ENCODE assay signal across 32 cellular contexts in the genomic region with DNA sequence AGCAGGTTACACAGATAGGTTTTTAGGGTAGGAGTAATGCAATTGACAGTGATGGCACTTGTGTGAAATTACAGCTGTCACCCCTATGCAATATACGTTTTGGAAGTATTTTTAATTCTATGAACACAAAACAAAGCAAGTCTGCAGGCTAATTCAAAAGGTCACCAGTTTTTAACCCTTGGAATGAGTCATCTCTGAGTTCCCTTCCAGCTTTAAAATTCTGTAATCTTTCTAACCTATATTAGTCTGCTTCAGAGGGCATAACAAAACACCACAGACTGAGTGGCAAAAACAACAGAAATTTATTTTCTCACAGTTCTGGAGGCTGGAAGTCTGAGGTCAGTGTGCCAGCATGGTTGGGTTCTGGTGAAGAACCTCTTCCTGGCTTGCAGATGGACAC.
DNase-seq lines count a peak whose midpoint lies in the region; ATAC-seq and TF ChIP-seq lines count a peak whose summit lies in the region.
"Had no signal": no experiment of that assay in that cellular context is flagged by ENCODE, and none has a peak within 500 bp of the region (broad histone marks: within the 10 kb centered on the region; RNA-seq: fewer than 3 reads in every experiment).

No MANE protein-coding gene starts in this region.

- H4K5ac ChIP-seq in mesendoderm (ENCODE audit: low read length): no peak overlapping the region

- no peak overlapping the region for H3K4me3 Mint-ChIP-seq in MCF 10A (ENCODE audit: unreplicated experiment)
- H3K4me3 Mint-ChIP-seq: activated naive CD8-positive, alpha-beta T cell treated with anti-CD3 and anti-CD28 coated beads for 36 hours; CD4-positive, CD25-positive, alpha-beta regulatory T cell; endodermal cell; nephron progenitor cell; T-cell had no signal

- no peak overlapping the region for H3K4ac ChIP-seq in mesendoderm (ENCODE audit: low read depth, low read length)

- H3K79me2 ChIP-seq in mesendoderm (ENCODE audit: control insufficient read depth, insufficient read depth, low read length): no peaks in the 10 kb centered on the region
- H3K79me2 ChIP-seq: hepatocyte had no signal

- no peak overlapping the region for H2BK5ac ChIP-seq in mesendoderm (ENCODE audit: low read length)

- H3K18ac ChIP-seq in mesendoderm (ENCODE audit: low read length): no peak overlapping the region

- H4K8ac ChIP-seq in mesendoderm (ENCODE audit: low read depth, low read length): no peak overlapping the region

- H3K4me1 Mint-ChIP-seq in MCF 10A (ENCODE audit: insufficient read depth, unreplicated experiment): peaks cover 9% of the 10 kb centered on the region
- H3K4me1 Mint-ChIP-seq: activated naive CD8-positive, alpha-beta T cell treated with anti-CD3 and anti-CD28 coated beads for 36 hours; CD4-positive, CD25-positive, alpha-beta regulatory T cell; nephron progenitor cell; T-cell had no signal

- no CpG with 5 or more reads among the region's 1 CpG for WGBS in mesendoderm (ENCODE audit: extremely low coverage, insufficient coverage, low lambda C conversion rate)

- H2BK15ac ChIP-seq in mesendoderm (replicated peaks; ENCODE audit: low read depth): no peak overlapping the region

- H3K4me2 ChIP-seq in mesendoderm (ENCODE audit: low read length): no peak overlapping the region
- H3K4me2 ChIP-seq: hepatocyte had no signal

- H2AK5ac ChIP-seq in mesendoderm (ENCODE audit: low read length): no peak overlapping the region

- no peaks in the 10 kb centered on the region for H3K79me1 ChIP-seq in mesendoderm (ENCODE audit: low read length)

- POLR2A ChIA-PET in MCF 10A (lab: Yijun Ruan, JAX): no interaction called here

- peak overlapping the region; percentile 19 for H3K27ac Mint-ChIP-seq in MCF 10A (ENCODE audit: low read depth, unreplicated experiment)
- H3K27ac Mint-ChIP-seq: activated naive CD8-positive, alpha-beta T cell treated with anti-CD3 and anti-CD28 coated beads for 36 hours; CD4-positive, CD25-positive, alpha-beta regulatory T cell; endodermal cell; nephron progenitor cell; T-cell had no signal

- ATAC-seq in thoracic aorta (ENCODE audit: insufficient number of reproducible peaks, low FRiP score, low read depth) (peak; percentile 6), HG02610 (IDR thresholded peaks at IDR 0.05; ENCODE audit: unreplicated experiment) (no peak)
- ATAC-seq: gastrocnemius medialis, T-cell had no signal

- BruUV-seq in MCF 10A (replicated peaks; lab: Mats Ljungman, UMichigan): no TSS peak

- no peak overlapping the region for H3K23ac ChIP-seq in mesendoderm (ENCODE audit: low read length)

- H3K4me1 ChIP-seq in breast epithelium (no peaks in the 10 kb centered on the region), thoracic aorta (ENCODE audit: control insufficient read depth in 1 of 2, low read depth in 2 of 2) (no peaks in the 10 kb centered on the region), mesendoderm (ENCODE audit: control insufficient read depth, low read depth, low read length) (no peaks in the 10 kb centered on the region)
- H3K4me1 ChIP-seq: esophagus muscularis mucosa, gastrocnemius medialis, Peyer's patch, testis, uterus had no signal

- peaks cover 9% of the 10 kb centered on the region for H3K9me3 Mint-ChIP-seq in MCF 10A (ENCODE audit: unreplicated experiment)

- H3K4me3 ChIP-seq in breast epithelium: no peak overlapping the region
- H3K4me3 ChIP-seq in astrocyte of the spinal cord (ENCODE audit: low read depth, low read length): no peak overlapping the region
- H3K4me3 ChIP-seq in thoracic aorta: no peak overlapping the region
- no peak overlapping the region for H3K4me3 ChIP-seq in mesendoderm (ENCODE audit: low read length)
- H3K4me3 ChIP-seq: esophagus muscularis mucosa, gastrocnemius medialis, hepatocyte, lung, Peyer's patch, testis, uterus had no signal

- TF ChIP-seq CTCF in MCF 10A (IDR thresholded peaks at IDR 0.05; ENCODE audit: unreplicated experiment) (no peak), breast epithelium (IDR thresholded peaks at IDR 0.05) (no peak), astrocyte of the spinal cord (IDR thresholded peaks at IDR 0.05; ENCODE audit: low read depth, low read length) (no peak), thoracic aorta (IDR thresholded peaks at IDR 0.05) (no peak)

- no peaks in the 10 kb centered on the region for H3K27me3 Mint-ChIP-seq in MCF 10A (ENCODE audit: insufficient read depth, unreplicated experiment)
- H3K27me3 Mint-ChIP-seq: activated naive CD8-positive, alpha-beta T cell treated with anti-CD3 and anti-CD28 coated beads for 36 hours; CD4-positive, CD25-positive, alpha-beta regulatory T cell; T-cell had no signal

- intact Hi-C loops in MCF 10A (cut with micrococcal nuclease) (no loop called here), breast epithelium (cut with DNase I; ENCODE audit: low total_unique reads) (no loop called here)

- H3K27ac ChIP-seq in breast epithelium (no peak overlapping the region), thoracic aorta (no peak overlapping the region), mesendoderm (ENCODE audit: low read depth, low read length) (no peak overlapping the region)
- H3K27ac ChIP-seq: esophagus muscularis mucosa, gastrocnemius medialis, hepatocyte, Peyer's patch, testis, uterus had no signal

- H3K36me3 ChIP-seq in breast epithelium: no peaks in the 10 kb centered on the region
- H3K36me3 ChIP-seq in thoracic aorta: no peaks in the 10 kb centered on the region
- H3K36me3 ChIP-seq in mesendoderm (ENCODE audit: control insufficient read depth, insufficient read depth, low read length): no peaks in the 10 kb centered on the region
- H3K36me3 ChIP-seq: esophagus muscularis mucosa, gastrocnemius medialis, Peyer's patch, uterus had no signal

- TF ChIP-seq POLR2A in breast epithelium (IDR thresholded peaks at IDR 0.05): no peak

- CTCF ChIA-PET in MCF 10A (lab: Yijun Ruan, JAX): no interaction called here

- H3K36me3 Mint-ChIP-seq in MCF 10A (ENCODE audit: insufficient read depth, unreplicated experiment): no peaks in the 10 kb centered on the region
- H3K36me3 Mint-ChIP-seq: CD4-positive, CD25-positive, alpha-beta regulatory T cell; T-cell had no signal

- H3K9me3 ChIP-seq in breast epithelium: peaks cover 7 to 12% of the 10 kb centered on the region in 2 donors
- H3K9me3 ChIP-seq in thoracic aorta: peaks cover 6% of the 10 kb centered on the region
- H3K9me3 ChIP-seq: gastrocnemius medialis, Peyer's patch, testis, uterus had no signal

- no peaks in the 10 kb centered on the region for H3K27me3 ChIP-seq in breast epithelium
- H3K27me3 ChIP-seq in thoracic aorta (replicated peaks; ENCODE audit: insufficient read depth): no peaks in the 10 kb centered on the region
- H3K27me3 ChIP-seq in mesendoderm (ENCODE audit: insufficient read depth, low read length, poor library complexity): no peaks in the 10 kb centered on the region
- H3K27me3 ChIP-seq: esophagus muscularis mucosa, gastrocnemius medialis, hepatocyte, Peyer's patch, testis, uterus had no signal

- in situ Hi-C loops in astrocyte of the spinal cord (cut with HindIII; ENCODE audit: low sequenced_read_pairs): no loop called here

- no peak overlapping the region for H3K56ac ChIP-seq in mesendoderm (ENCODE audit: low read length)

- H2BK120ac ChIP-seq in mesendoderm (ENCODE audit: low read depth, low read length): no peak overlapping the region

- no peak overlapping the region for H3K9ac ChIP-seq in mesendoderm (ENCODE audit: low read length)

- peak; percentile 59 for DNase-seq in MCF 10A (ENCODE audit: unreplicated experiment)
- DNase-seq in breast epithelium (ENCODE audit: low spot score in 2 of 2): no peak
- DNase-seq in astrocyte of the spinal cord (ENCODE audit: low read depth, low spot score): peak; percentile 36
- DNase-seq in glomerular visceral epithelial cell (ENCODE audit: extremely low spot score): peak; percentile 55
- no peak for DNase-seq in thoracic aorta (ENCODE audit: low spot score)
- DNase-seq in RPMI8226: no peak
- DNase-seq in mesendoderm: no peak
- DNase-seq: 8988T; activated CD4-positive, alpha-beta T cell treated with anti-CD3 and anti-CD28 coated beads for 48 hours; activated effector memory CD4-positive, alpha-beta T cell treated with Interleukin-2 at 50 U/mL for 16 hours; activated naive CD8-positive, alpha-beta T cell treated with anti-CD3 and anti-CD28 coated beads for 36 hours; anterior cingulate cortex; CD4-positive, CD25-positive, alpha-beta regulatory T cell; central memory CD4-positive, alpha-beta T cell; endodermal cell; gastrocnemius medialis; KBM-7; NCI-H1930; NCI-H226; NCI-H748 treated with DMSO at 0.1 percent for 48 hours; nephron progenitor cell; Peyer's patch; small intestine; stimulated activated CD4-positive, alpha-beta T cell treated with anti-CD3 and anti-CD28 coated beads, Interleukin-1b, Interleukin-23, amount 100 ng/mL, for 48 hours; stimulated activated naive CD4-positive, alpha-beta T cell treated with Interleukin-2 at 50 U/mL for 16 hours; T-cell; testis; uterus had no signal

Comparison
In these comparisons a context has a peak if more than half of its experiments do, and no peak if none do; other contexts are left out.
1. DNase-seq: peak in MCF 10A (single experiment), astrocyte of the spinal cord (single experiment) and glomerular visceral epithelial cell (single experiment); none in breast epithelium (0 of 2), thoracic aorta (single experiment), RPMI8226 (single experiment) and mesendoderm (single experiment).